Comparison of ENCODE assay signal across 8 cellular contexts in genomic region chr16:72203401-72203800, GRCh38. TPM values are rescaled to one million over a fixed set of nuclear protein-coding genes. Genes with fewer than 3 reads are reported as not detected.
DNase-seq lines count a peak whose midpoint lies in the region; ATAC-seq and TF ChIP-seq lines count a peak whose summit lies in the region.

No MANE protein-coding gene starts in this region.

- H3K4me3 ChIP-seq in RWPE2 (ENCODE audit: severe bottlenecking) (no peak overlapping the region), foreskin fibroblast (ENCODE audit: low read depth in 1 of 2, low read length in 2 of 2) (no peak overlapping the region), spleen (peak overlapping the region in 1 of 8 donors; percentile 47)

- peak overlapping the region; percentile 31 for H3K4me3 Mint-ChIP-seq in activated naive CD4-positive, alpha-beta T cell treated with anti-CD3 and anti-CD28 coated beads, Interleukin-2, amount 10 ng/mL, durations not matched to agents 7 days and 5 days
- no peak overlapping the region for H3K4me3 Mint-ChIP-seq in Calu3 (ENCODE audit: low read depth, unreplicated experiment)

- H3K27ac Mint-ChIP-seq in activated naive CD4-positive, alpha-beta T cell treated with anti-CD3 and anti-CD28 coated beads, Interleukin-2, amount 10 ng/mL, durations not matched to agents 7 days and 5 days, result peak overlapping the region; percentile 79
- H3K27ac Mint-ChIP-seq in Calu3 (ENCODE audit: unreplicated experiment), result no peak overlapping the region

- H3K9me3 ChIP-seq in RWPE2 (ENCODE audit: severe bottlenecking), result no peaks in the 10 kb centered on the region
- H3K9me3 ChIP-seq in spleen, result no peaks in the 10 kb centered on the region

- DNase-seq in activated naive CD4-positive, alpha-beta T cell treated with anti-CD3 and anti-CD28 coated beads, Interleukin-2, amount 10 ng/mL, durations not matched to agents 7 days and 5 days, result peak; percentile 46
- DNase-seq in activated naive CD4-positive, alpha-beta T cell treated with Interleukin-2 at 50 U/mL for 16 hours, result no peak
- DNase-seq in RWPE2 (ENCODE audit: low spot score) (no peak), foreskin fibroblast (peak; percentile 70 to 80), spleen (no peak), NCI-H1092 (lab: John Stamatoyannopoulos, UW) (no peak), Calu3 (no peak)

- no peaks in the 10 kb centered on the region for H3K36me3 ChIP-seq in RWPE2 (ENCODE audit: low read depth)
- H3K36me3 ChIP-seq in spleen, result no peaks in the 10 kb centered on the region

- TF ChIP-seq CTCF in RWPE2 (IDR thresholded peaks at IDR 0.05; ENCODE audit: poor library complexity, severe bottlenecking) (no peak), foreskin fibroblast (IDR thresholded peaks at IDR 0.05; ENCODE audit: low read depth, low read length) (no peak), spleen (IDR thresholded peaks at IDR 0.05 in 8 of 11, conservative IDR thresholded peaks at IDR 0.05 in 3 of 11) (no peak), Calu3 (IDR thresholded peaks at IDR 0.05; ENCODE audit: unreplicated experiment) (no peak)

- 6 to 14% (median 11%) methylated on average over 6 of the region's 6 CpGs for WGBS in spleen, 5 donors

- peaks cover 17% of the 10 kb centered on the region for H3K4me1 Mint-ChIP-seq in activated naive CD4-positive, alpha-beta T cell treated with anti-CD3 and anti-CD28 coated beads, Interleukin-2, amount 10 ng/mL, durations not matched to agents 7 days and 5 days
- peaks cover 15% of the 10 kb centered on the region for H3K4me1 Mint-ChIP-seq in Calu3 (ENCODE audit: low read depth, unreplicated experiment)

- ATAC-seq in HG02973 (IDR thresholded peaks at IDR 0.05; ENCODE audit: unreplicated experiment), result peak; percentile 62
- ATAC-seq in RWPE2 (ENCODE audit: low read depth), result peak; percentile 54

- no TSS peak for BruUV-seq in Calu3 (replicated peaks; lab: Mats Ljungman, UMichigan)

- CTCF ChIA-PET in activated naive CD4-positive, alpha-beta T cell treated with anti-CD3 and anti-CD28 coated beads, Interleukin-2, amount 10 ng/mL, durations not matched to agents 7 days and 5 days (lab: Charles Lee), result no interaction called here
- CTCF ChIA-PET in Calu3 (lab: Charles Lee), result interaction anchor here (1.2 kb wide), 1 partner anchor 79 kb away, joined by 6 read pairs; no protein-coding TSS in a partner anchor

- H3K27me3 ChIP-seq in RWPE2 (ENCODE audit: insufficient read depth, poor library complexity, severe bottlenecking) (no peaks in the 10 kb centered on the region), spleen (replicated peaks in 1 of 7) (peaks cover 0 to 4% (median 0%) of the 10 kb centered on the region in 7 donors)

- H3K27ac ChIP-seq in RWPE2 (ENCODE audit: poor library complexity, severe bottlenecking) (peak overlapping the region; percentile 54), spleen (peak overlapping the region in 7 of 8 donors; percentile 51 to 88 (median 81))

- H3K27me3 Mint-ChIP-seq in activated naive CD4-positive, alpha-beta T cell treated with anti-CD3 and anti-CD28 coated beads, Interleukin-2, amount 10 ng/mL, durations not matched to agents 7 days and 5 days, result peaks cover 25% of the 10 kb centered on the region
- H3K27me3 Mint-ChIP-seq in Calu3 (ENCODE audit: unreplicated experiment), result no peaks in the 10 kb centered on the region

- no peaks in the 10 kb centered on the region for H3K9me3 Mint-ChIP-seq in activated naive CD4-positive, alpha-beta T cell treated with anti-CD3 and anti-CD28 coated beads, Interleukin-2, amount 10 ng/mL, durations not matched to agents 7 days and 5 days
- H3K9me3 Mint-ChIP-seq in Calu3 (ENCODE audit: low read depth, unreplicated experiment), result no peaks in the 10 kb centered on the region

- H3K4me1 ChIP-seq in RWPE2 (ENCODE audit: insufficient read depth, poor library complexity, severe bottlenecking) (peaks cover 20% of the 10 kb centered on the region), spleen (peaks cover 0 to 27% (median 14%) of the 10 kb centered on the region in 6 donors)

- intact Hi-C loops in spleen (cut with DNase I; ENCODE audit: low total_unique reads), result no loop called here
- intact Hi-C loops in Calu3 (cut with micrococcal nuclease; ENCODE audit: unreplicated experiment), result no loop called here

- no peaks in the 10 kb centered on the region for H3K36me3 Mint-ChIP-seq in activated naive CD4-positive, alpha-beta T cell treated with anti-CD3 and anti-CD28 coated beads, Interleukin-2, amount 10 ng/mL, durations not matched to agents 7 days and 5 days
- H3K36me3 Mint-ChIP-seq in Calu3 (ENCODE audit: insufficient read depth, unreplicated experiment), result no peaks in the 10 kb centered on the region

- no peak for TF ChIP-seq POLR2A in spleen (IDR thresholded peaks at IDR 0.05)

RNA-seq across cellular contexts. Expression of gene PMFBP1, which starts 31.4 kb away (rescaled TPM):
- total RNA-seq in spleen (10 to 100 TPM in 1 of 7 donors, 1 to 10 TPM in 5, under 1 TPM in 1; 0.79 to 17.2 (median 1.2) TPM), Calu3 (2022) (6.2 and 8.5 TPM in 2 replicates)
- 1 to 10 TPM in 1 of 3 donors, under 1 TPM in 2; 0.52 to 2.1 (median 0.96) TPM for polyA plus RNA-seq in spleen

Comparison
In these comparisons a context has a peak if more than half of its experiments do, and no peak if none do; other contexts are left out.
1. DNase-seq: peak in activated naive CD4-positive, alpha-beta T cell treated with anti-CD3 and anti-CD28 coated beads, Interleukin-2, amount 10 ng/mL, durations not matched to agents 7 days and 5 days (single experiment) and foreskin fibroblast (2 of 2); none in activated naive CD4-positive, alpha-beta T cell treated with Interleukin-2 at 50 U/mL for 16 hours (single experiment), RWPE2 (single experiment), spleen (single experiment), NCI-H1092 (single experiment) and Calu3 (single experiment).